8 cellular contexts compared by ENCODE assay signal in genomic region chr10:101272229-101272868, GRCh38. TPM values are rescaled to one million over a fixed set of nuclear protein-coding genes. Genes with fewer than 3 reads are reported as not detected.
DNase-seq lines count a peak whose midpoint lies in the region; ATAC-seq and TF ChIP-seq lines count a peak whose summit lies in the region.

No MANE protein-coding gene starts in this region.

- ATAC-seq in GM18870 (IDR thresholded peaks at IDR 0.05; ENCODE audit: unreplicated experiment), result no peak

- DNase-seq in activated gamma-delta T cell treated with Interleukin-2 at 50 U/mL for 16 hours (peak; percentile 49), activated gamma-delta T cell (lab: John Stamatoyannopoulos, UW) (no peak), NCI-H187 treated with DMSO at 0.1 percent for 48 hours (lab: John Stamatoyannopoulos, UW) (peak; percentile 15), WERI-Rb-1 (peak; percentile 86), breast epithelium (ENCODE audit: low spot score in 2 of 2) (no peak), kidney epithelial cell (ENCODE audit: low read depth) (no peak)
- DNase-seq in stimulated activated CD4-positive, alpha-beta T cell treated with anti-CD3 and anti-CD28 coated beads, Interleukin-4, amount 100 ng/mL, for 1 hour, result peak; percentile 61

- intact Hi-C loops in breast epithelium (cut with DNase I; ENCODE audit: low total_unique reads), result no loop called here

- H3K27ac ChIP-seq in WERI-Rb-1 (no peak overlapping the region), breast epithelium (no peak overlapping the region)

- H3K27me3 ChIP-seq in WERI-Rb-1 (ENCODE audit: insufficient read depth, low read depth, severe bottlenecking) (no peaks in the 10 kb centered on the region), breast epithelium (peaks cover 0 to 9% of the 10 kb centered on the region in 2 donors), kidney epithelial cell (ENCODE audit: control insufficient read depth, insufficient read depth, low read length) (peaks cover 12% of the 10 kb centered on the region)

- H3K4me1 ChIP-seq in breast epithelium, result no peaks in the 10 kb centered on the region

- no peak for TF ChIP-seq POLR2A in breast epithelium (IDR thresholded peaks at IDR 0.05)

- TF ChIP-seq CTCF in WERI-Rb-1 (IDR thresholded peaks at IDR 0.05; ENCODE audit: low read depth, low read length) (peak; percentile 88), breast epithelium (IDR thresholded peaks at IDR 0.05) (peak in 2 of 3 donors; percentile 38 to 52), kidney epithelial cell (IDR thresholded peaks at IDR 0.05; ENCODE audit: insufficient read depth, low read length, poor library complexity, severe bottlenecking) (peak; percentile 74)

- H3K36me3 ChIP-seq in WERI-Rb-1, result no peaks in the 10 kb centered on the region
- no peaks in the 10 kb centered on the region for H3K36me3 ChIP-seq in breast epithelium
- no peaks in the 10 kb centered on the region for H3K36me3 ChIP-seq in kidney epithelial cell (ENCODE audit: control insufficient read depth, insufficient read depth, low read length)

- H3K9me3 ChIP-seq in WERI-Rb-1 (ENCODE audit: severe bottlenecking) (no peaks in the 10 kb centered on the region), breast epithelium (no peaks in the 10 kb centered on the region)

- H3K4me3 ChIP-seq in WERI-Rb-1 (ENCODE audit: low read depth, low read length) (no peak overlapping the region), breast epithelium (no peak overlapping the region), kidney epithelial cell (ENCODE audit: low read depth, low read length) (no peak overlapping the region)

RNA-seq across cellular contexts. Expression of gene LBX1, which starts 43.1 kb away (rescaled TPM):
- total RNA-seq in breast epithelium (not detected), kidney epithelial cell (not detected in 2 replicates)

Comparison
In these comparisons a context has a peak if more than half of its experiments do, and no peak if none do; other contexts are left out.
1. DNase-seq: peak in activated gamma-delta T cell treated with Interleukin-2 at 50 U/mL for 16 hours (single experiment), NCI-H187 treated with DMSO at 0.1 percent for 48 hours (single experiment), WERI-Rb-1 (single experiment) and stimulated activated CD4-positive, alpha-beta T cell treated with anti-CD3 and anti-CD28 coated beads, Interleukin-4, amount 100 ng/mL, for 1 hour (single experiment); none in activated gamma-delta T cell (single experiment), breast epithelium (0 of 2) and kidney epithelial cell (single experiment).
2. Peak in every context shown above with its lines, with median percentiles within 50 percentile points of each other: CTCF ChIP-seq.